Comparison of ENCODE assay signal across 18 cellular contexts in genomic region chr19:50798116-50798942, GRCh38. TPM values are rescaled to one million over a fixed set of nuclear protein-coding genes. Genes with fewer than 3 reads are reported as not detected.
DNase-seq lines count a peak whose midpoint lies in the region; ATAC-seq and TF ChIP-seq lines count a peak whose summit lies in the region.
"Had no signal": no experiment of that assay in that cellular context is flagged by ENCODE, and none has a peak within 500 bp of the region (broad histone marks: within the 10 kb centered on the region; RNA-seq: fewer than 3 reads in every experiment).

No MANE protein-coding gene starts in this region.

- peaks cover 16% of the 10 kb centered on the region for H3K4me1 ChIP-seq in BE2C

- TF ChIP-seq POLR2A in GM18951 (IDR thresholded peaks at IDR 0.05; ENCODE audit: extremely low read depth, insufficient read depth, insufficient read length): peak; percentile 17

- H3K4me1 Mint-ChIP-seq in stimulated activated naive CD8-positive, alpha-beta T cell treated with anti-CD3 and anti-CD28 coated beads, Interleukin-15, amount 100 ng/mL, for 72 hours: peaks cover 59% of the 10 kb centered on the region

- in situ Hi-C loops in GM18951 (cut with MboI; ENCODE audit: low sequenced_read_pairs, unreplicated experiment): loop anchor here (10.0 to 25.0 kb wide), 2 partner anchors 126 to 436 kb away; partner anchors contain the start of gene NAPSA

- no peak for TF ChIP-seq CTCF in BE2C (IDR thresholded peaks at IDR 0.05; ENCODE audit: low read depth, low read length)
- no peak for TF ChIP-seq CTCF in VCaP (conservative IDR thresholded peaks at IDR 0.05)

- no peaks in the 10 kb centered on the region for H3K9me3 Mint-ChIP-seq in stimulated activated naive CD8-positive, alpha-beta T cell treated with anti-CD3 and anti-CD28 coated beads, Interleukin-15, amount 100 ng/mL, for 72 hours
- H3K9me3 Mint-ChIP-seq: brain, nephron progenitor cell had no signal

- no peaks in the 10 kb centered on the region for H3K27me3 Mint-ChIP-seq in stimulated activated naive CD8-positive, alpha-beta T cell treated with anti-CD3 and anti-CD28 coated beads, Interleukin-15, amount 100 ng/mL, for 72 hours

- no peaks in the 10 kb centered on the region for H3K27me3 ChIP-seq in BE2C
- H3K27me3 ChIP-seq: colonic mucosa, SJSA1, tibial nerve had no signal

- peak; percentile 45 for DNase-seq in BE2C
- DNase-seq in activated CD4-positive, alpha-beta T cell treated with anti-CD3 and anti-CD28 coated beads, Interleukin-2, amount 50 U/mL, for 48 hours: no peak
- DNase-seq in stimulated activated naive CD8-positive, alpha-beta T cell treated with anti-CD3 and anti-CD28 coated beads, Interleukin-15, amount 100 ng/mL, for 72 hours: no peak
- DNase-seq: activated CD8-positive, alpha-beta T cell treated with anti-CD3 and anti-CD28 coated beads, Interleukin-2, amount 10 ng/mL, durations not matched to agents 7 days and 5 days; colonic mucosa; head of caudate nucleus; NCI-H146; nephron progenitor cell; PC-9; stimulated activated CD4-positive, alpha-beta T cell treated with anti-CD3 and anti-CD28 coated beads, Interleukin-2, amount 100 ng/mL, for 24 hours; stimulated activated naive CD8-positive, alpha-beta T cell treated with anti-CD3 and anti-CD28 coated beads, Interleukin-15, Interleukin-2, amounts not matched to agents 100 U/mL and 50 U/mL, for 24 hours had no signal

- H3K4me3 ChIP-seq in BE2C (ENCODE audit: low read depth, low read length): no peak overlapping the region
- H3K4me3 ChIP-seq: colonic mucosa, PC-9, prostate gland, SJSA1, tibial nerve had no signal

- peak overlapping the region; percentile 99 for H3K27ac ChIP-seq in VCaP
- H3K27ac ChIP-seq: colonic mucosa, PC-9, prostate gland, SJSA1, tibial nerve had no signal

- no peaks in the 10 kb centered on the region for H3K9me3 ChIP-seq in BE2C
- H3K9me3 ChIP-seq: colonic mucosa, prostate gland, tibial nerve had no signal

- ATAC-seq in stimulated activated naive CD8-positive, alpha-beta T cell treated with anti-CD3 and anti-CD28 coated beads, Interleukin-15, amount 100 ng/mL, for 72 hours: no peak
- ATAC-seq: activated CD8-positive, alpha-beta T cell treated with anti-CD3 and anti-CD28 coated beads, Interleukin-2, amount 10 ng/mL, durations not matched to agents 7 days and 5 days; left lobe of liver; stimulated activated naive CD8-positive, alpha-beta T cell treated with anti-CD3 and anti-CD28 coated beads, Interleukin-15, Interleukin-2, amounts not matched to agents 100 U/mL and 50 U/mL, for 24 hours had no signal

- peak overlapping the region in 1 of 2 donors; percentile 86 for H3K27ac Mint-ChIP-seq in stimulated activated naive CD8-positive, alpha-beta T cell treated with anti-CD3 and anti-CD28 coated beads, Interleukin-15, amount 100 ng/mL, for 72 hours
- H3K27ac Mint-ChIP-seq: activated CD8-positive, alpha-beta T cell treated with anti-CD3 and anti-CD28 coated beads, Interleukin-2, amount 10 ng/mL, durations not matched to agents 7 days and 5 days; brain; nephron progenitor cell had no signal

- H3K4me3 Mint-ChIP-seq in stimulated activated naive CD8-positive, alpha-beta T cell treated with anti-CD3 and anti-CD28 coated beads, Interleukin-15, amount 100 ng/mL, for 72 hours: no peak overlapping the region
- H3K4me3 Mint-ChIP-seq: activated CD8-positive, alpha-beta T cell treated with anti-CD3 and anti-CD28 coated beads, Interleukin-2, amount 10 ng/mL, durations not matched to agents 7 days and 5 days; brain; nephron progenitor cell had no signal

- peaks cover 70% of the 10 kb centered on the region for H3K36me3 ChIP-seq in BE2C
- H3K36me3 ChIP-seq: colonic mucosa had no signal

RNA-seq across cellular contexts. Expression of gene ACP4, which starts 8.1 kb away (rescaled TPM):
- 0.54 TPM for polyA plus RNA-seq in BE2C (2012; ENCODE audit: insufficient read depth, insufficient read length, low read depth)

RNA-seq across cellular contexts. Expression of gene KLK1, which starts 25.3 kb away (rescaled TPM):
- 4.9 TPM for polyA plus RNA-seq in BE2C (2012; ENCODE audit: insufficient read depth, insufficient read length, low read depth)

RNA-seq across cellular contexts. Expression of gene GPR32, which starts 28.1 kb away (rescaled TPM):
- not detected for polyA plus RNA-seq in BE2C (2012; ENCODE audit: insufficient read depth, insufficient read length, low read depth)

RNA-seq across cellular contexts. Expression of gene KLK15, which starts 35.0 kb away (rescaled TPM):
- polyA plus RNA-seq in BE2C (2012; ENCODE audit: insufficient read depth, insufficient read length, low read depth): not detected

RNA-seq across cellular contexts. Expression of gene KLK3, which starts 56.4 kb away (rescaled TPM):
- not detected for polyA plus RNA-seq in BE2C (2012; ENCODE audit: insufficient read depth, insufficient read length, low read depth)
